ENCODE assay signal across 1 cellular context in the genomic region with DNA sequence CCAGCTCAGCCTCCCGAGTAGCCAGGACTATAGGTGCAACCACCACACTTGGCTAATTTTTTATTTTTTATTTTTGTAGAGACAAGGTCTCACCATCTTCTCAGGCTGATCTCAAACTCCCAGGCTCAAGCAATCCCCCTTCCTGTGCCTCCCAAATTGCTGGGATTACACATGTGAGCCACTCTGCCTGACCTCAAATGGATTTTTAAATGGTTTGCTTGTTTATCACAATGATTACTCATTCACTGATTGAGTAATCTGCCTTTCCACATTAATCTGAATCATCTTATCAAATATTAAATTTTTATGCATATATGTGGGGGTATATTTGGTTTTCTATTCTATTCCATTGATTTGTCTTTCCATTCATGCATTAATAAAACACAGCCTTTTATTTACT.
A peak's percentile ranks its signal among the peaks of the same experiment; 100 is the strongest.
TF ChIP-seq lines count a peak whose summit lies in the region.

No MANE protein-coding gene starts in this region.

TF ChIP-seq in IMR-90, 13 proteins besides CTCF, POLR2A, EP300 and RAD21:
- TF ChIP-seq MAZ (IDR thresholded peaks at IDR 0.05; ENCODE audit: borderline replicate concordance, low read depth, low read length) (no peak), MXI1 (IDR thresholded peaks at IDR 0.05; ENCODE audit: borderline replicate concordance, low read depth, low read length) (no peak), FOS (IDR thresholded peaks at IDR 0.05; ENCODE audit: low read depth, low read length) (peak; percentile 65), RCOR1 (IDR thresholded peaks at IDR 0.05; ENCODE audit: insufficient replicate concordance, low read length) (no peak), CHD1 (IDR thresholded peaks at IDR 0.05; ENCODE audit: low read depth, low read length) (no peak), SMC3 (IDR thresholded peaks at IDR 0.05; ENCODE audit: low read depth, low read length) (no peak), NFE2L2 (IDR thresholded peaks at IDR 0.05; ENCODE audit: low read depth, low read length) (no peak; the same call in 1 of the 2 replicates), BHLHE40 (IDR thresholded peaks at IDR 0.05; ENCODE audit: low read depth, low read length) (peak; percentile 57), MAFK (IDR thresholded peaks at IDR 0.05; ENCODE audit: low read depth, low read length) (no peak), RFX5 (IDR thresholded peaks at IDR 0.05; ENCODE audit: low read depth, low read length) (no peak), CEBPB (IDR thresholded peaks at IDR 0.05; ENCODE audit: low read depth, low read length) (peak; percentile 92)
- TF ChIP-seq, protein P1, sequence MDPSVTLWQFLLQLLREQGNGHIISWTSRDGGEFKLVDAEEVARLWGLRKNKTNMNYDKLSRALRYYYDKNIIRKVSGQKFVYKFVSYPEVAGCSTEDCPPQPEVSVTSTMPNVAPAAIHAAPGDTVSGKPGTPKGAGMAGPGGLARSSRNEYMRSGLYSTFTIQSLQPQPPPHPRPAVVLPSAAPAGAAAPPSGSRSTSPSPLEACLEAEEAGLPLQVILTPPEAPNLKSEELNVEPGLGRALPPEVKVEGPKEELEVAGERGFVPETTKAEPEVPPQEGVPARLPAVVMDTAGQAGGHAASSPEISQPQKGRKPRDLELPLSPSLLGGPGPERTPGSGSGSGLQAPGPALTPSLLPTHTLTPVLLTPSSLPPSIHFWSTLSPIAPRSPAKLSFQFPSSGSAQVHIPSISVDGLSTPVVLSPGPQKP (IDR thresholded peaks at IDR 0.05; ENCODE audit: borderline replicate concordance, low read depth, low read length) = no peak
- TF ChIP-seq, protein P2, sequence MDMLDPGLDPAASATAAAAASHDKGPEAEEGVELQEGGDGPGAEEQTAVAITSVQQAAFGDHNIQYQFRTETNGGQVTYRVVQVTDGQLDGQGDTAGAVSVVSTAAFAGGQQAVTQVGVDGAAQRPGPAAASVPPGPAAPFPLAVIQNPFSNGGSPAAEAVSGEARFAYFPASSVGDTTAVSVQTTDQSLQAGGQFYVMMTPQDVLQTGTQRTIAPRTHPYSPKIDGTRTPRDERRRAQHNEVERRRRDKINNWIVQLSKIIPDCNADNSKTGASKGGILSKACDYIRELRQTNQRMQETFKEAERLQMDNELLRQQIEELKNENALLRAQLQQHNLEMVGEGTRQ (IDR thresholded peaks at IDR 0.05; ENCODE audit: low read depth, low read length) = no peak
